Comparison of ENCODE assay signal across 8 cellular contexts in the genomic region with DNA sequence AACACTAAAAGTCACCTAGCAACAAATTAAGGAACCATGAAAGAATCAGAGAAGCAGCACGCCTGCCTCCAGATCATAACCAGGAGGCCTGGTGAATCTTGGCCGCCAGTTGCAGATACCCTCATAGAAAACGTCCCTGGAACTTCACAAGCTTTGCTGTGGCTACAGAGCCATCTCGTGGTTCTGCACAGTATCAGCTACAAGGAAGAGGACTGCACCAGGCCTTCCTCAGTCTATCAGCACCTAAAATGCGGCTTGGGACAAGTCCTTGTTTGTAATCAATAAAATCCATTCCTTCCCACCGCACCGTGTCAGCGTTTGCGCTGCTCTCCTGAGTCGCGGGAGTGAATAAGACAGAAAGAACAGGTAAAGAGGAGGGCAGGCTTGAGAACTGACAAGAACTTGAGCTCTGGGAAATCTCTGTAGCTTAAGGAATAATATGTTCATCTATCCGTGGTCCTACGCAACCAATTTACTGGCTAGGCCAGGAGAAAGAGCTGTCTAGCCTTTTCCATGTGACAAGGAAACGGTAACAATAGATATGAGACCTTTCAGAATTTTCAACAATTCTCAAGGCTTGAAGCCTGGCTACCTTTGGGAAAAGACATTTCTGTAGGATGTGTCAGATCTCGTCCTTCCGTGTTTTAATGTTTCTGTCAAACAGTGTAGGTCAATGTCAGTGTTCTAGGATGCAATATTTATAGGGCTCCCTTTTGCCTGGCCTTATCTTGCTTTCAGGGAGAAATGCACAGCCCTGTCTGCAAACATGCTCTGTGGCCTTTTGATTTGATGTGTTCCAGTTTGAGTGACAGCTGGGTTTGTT.
A peak's percentile ranks its signal among the peaks of the same experiment; 100 is the strongest.
DNase-seq lines count a peak whose midpoint lies in the region; ATAC-seq and TF ChIP-seq lines count a peak whose summit lies in the region.

No MANE protein-coding gene starts in this region.

- H3K9me3 ChIP-seq in left ventricle myocardium inferior (replicated peaks) = no peaks in the 10 kb centered on the region

- no peak overlapping the region for H3K4me3 Mint-ChIP-seq in activated CD4-positive, alpha-beta memory T cell treated with anti-CD3 and anti-CD28 coated beads, Interleukin-2, amount 10 ng/mL, durations not matched to agents 7 days and 5 days

- H3K4me1 ChIP-seq in left ventricle myocardium inferior = peaks cover 2% of the 10 kb centered on the region

- no peak overlapping the region for H3K27ac Mint-ChIP-seq in activated CD4-positive, alpha-beta memory T cell treated with anti-CD3 and anti-CD28 coated beads, Interleukin-2, amount 10 ng/mL, durations not matched to agents 7 days and 5 days

- peaks cover 4% of the 10 kb centered on the region for H3K27me3 Mint-ChIP-seq in activated CD4-positive, alpha-beta memory T cell treated with anti-CD3 and anti-CD28 coated beads, Interleukin-2, amount 10 ng/mL, durations not matched to agents 7 days and 5 days

- H3K4me1 Mint-ChIP-seq in activated CD4-positive, alpha-beta memory T cell treated with anti-CD3 and anti-CD28 coated beads, Interleukin-2, amount 10 ng/mL, durations not matched to agents 7 days and 5 days = no peaks in the 10 kb centered on the region

- CTCF ChIA-PET in activated CD4-positive, alpha-beta memory T cell treated with anti-CD3 and anti-CD28 coated beads, Interleukin-2, amount 10 ng/mL, durations not matched to agents 7 days and 5 days (lab: Charles Lee) = interaction anchor here (1.0 to 1.1 kb wide), 2 partner anchors 84 to 506 kb away, joined by 3 to 4 read pairs; no protein-coding TSS in a partner anchor

- POLR2A ChIA-PET in activated CD4-positive, alpha-beta memory T cell treated with anti-CD3 and anti-CD28 coated beads, Interleukin-2, amount 10 ng/mL, durations not matched to agents 7 days and 5 days (lab: Charles Lee) = no interaction called here

- DNase-seq in DMS 273 (lab: John Stamatoyannopoulos, UW; ENCODE audit: unreplicated experiment) (peak; percentile 65), NB4 (ENCODE audit: low read depth) (peak; percentile 50), left ventricle myocardium inferior (peak; percentile 20), sciatic nerve (ENCODE audit: low spot score) (no peak)
- no peak for DNase-seq in activated CD4-positive, alpha-beta memory T cell treated with anti-CD3 and anti-CD28 coated beads, Interleukin-2, amount 10 ng/mL, durations not matched to agents 7 days and 5 days

- ATAC-seq in sciatic nerve (peak; percentile 80), GM21576 (IDR thresholded peaks at IDR 0.05; ENCODE audit: unreplicated experiment) (no peak), GM19452 (IDR thresholded peaks at IDR 0.05; ENCODE audit: unreplicated experiment) (no peak)

- TF ChIP-seq POLR2A in NB4 (IDR thresholded peaks at IDR 0.05; ENCODE audit: extremely low read depth, insufficient read length) = no peak

- no peaks in the 10 kb centered on the region for H3K27me3 ChIP-seq in left ventricle myocardium inferior (ENCODE audit: low read depth)

- intact Hi-C loops in left ventricle myocardium inferior (cut with micrococcal nuclease) (no loop called here), sciatic nerve (cut with DNase I) (no loop called here)

- H3K9me3 Mint-ChIP-seq in activated CD4-positive, alpha-beta memory T cell treated with anti-CD3 and anti-CD28 coated beads, Interleukin-2, amount 10 ng/mL, durations not matched to agents 7 days and 5 days = no peaks in the 10 kb centered on the region

- H3K36me3 ChIP-seq in left ventricle myocardium inferior = no peaks in the 10 kb centered on the region

- H3K4me3 ChIP-seq in NB4 (ENCODE audit: low read depth, low read length) (no peak overlapping the region), WI38 (ENCODE audit: low read depth, low read length) (no peak overlapping the region), left ventricle myocardium inferior (no peak overlapping the region)

- no peaks in the 10 kb centered on the region for H3K36me3 Mint-ChIP-seq in activated CD4-positive, alpha-beta memory T cell treated with anti-CD3 and anti-CD28 coated beads, Interleukin-2, amount 10 ng/mL, durations not matched to agents 7 days and 5 days (ENCODE audit: low read depth)

- TF ChIP-seq CTCF in NB4 (IDR thresholded peaks at IDR 0.05; ENCODE audit: low read depth, low read length) (peak; percentile 40), WI38 (IDR thresholded peaks at IDR 0.05; ENCODE audit: low read depth, low read length) (peak; percentile 57; the same call in 1 of the 2 replicates), left ventricle myocardium inferior (IDR thresholded peaks at IDR 0.05; ENCODE audit: borderline replicate concordance) (peak; percentile 79)

- no peak overlapping the region for H3K27ac ChIP-seq in left ventricle myocardium inferior (replicated peaks)

Comparison
In these comparisons a context has a peak if more than half of its experiments do, and no peak if none do; other contexts are left out.
1. DNase-seq: peak in DMS 273 (single experiment), NB4 (single experiment) and left ventricle myocardium inferior (single experiment); none in sciatic nerve (single experiment) and activated CD4-positive, alpha-beta memory T cell treated with anti-CD3 and anti-CD28 coated beads, Interleukin-2, amount 10 ng/mL, durations not matched to agents 7 days and 5 days (single experiment).
2. Peak in every context shown above with its lines, with median percentiles within 50 percentile points of each other: CTCF ChIP-seq.